Comparison of ENCODE assay signal across 8 cellular contexts in genomic region chr12:89756100-89756637, GRCh38. TPM values are rescaled to one million over a fixed set of nuclear protein-coding genes. Genes with fewer than 3 reads are reported as not detected.
A peak's percentile ranks its signal among the peaks of the same experiment; 100 is the strongest.
DNase-seq lines count a peak whose midpoint lies in the region; ATAC-seq, FAIRE-seq and TF ChIP-seq lines count a peak whose summit lies in the region.

No MANE protein-coding gene starts in this region.

- no peaks in the 10 kb centered on the region for H3K27me3 Mint-ChIP-seq in memory B cell

- peak overlapping the region; percentile 93 for H3K27ac ChIP-seq in GM23248
- H3K27ac ChIP-seq in OCI-LY3 (ENCODE audit: low read length), result peak overlapping the region; percentile 94

- H3K9me3 ChIP-seq in GM23248 (ENCODE audit: low read depth), result no peaks in the 10 kb centered on the region
- no peaks in the 10 kb centered on the region for H3K9me3 ChIP-seq in OCI-LY3 (ENCODE audit: insufficient read depth, low read length)

- no peak overlapping the region for H3K4me3 ChIP-seq in GM23248
- peak overlapping the region; percentile 48 for H3K4me3 ChIP-seq in OCI-LY3 (ENCODE audit: low read length)

- no peaks in the 10 kb centered on the region for H3K9me2 ChIP-seq in GM23248 (ENCODE audit: insufficient read depth)

- peak overlapping the region; percentile 53 for H3K4me2 ChIP-seq in GM23248 (ENCODE audit: unreplicated experiment)
- H3K4me2 ChIP-seq in OCI-LY3 (ENCODE audit: low read length), result peak overlapping the region; percentile 58

- no peak for TF ChIP-seq CTCF in OCI-LY3 (IDR thresholded peaks at IDR 0.05; ENCODE audit: low read depth, low read length)
- TF ChIP-seq CTCF in GM10248 (IDR thresholded peaks at IDR 0.05; ENCODE audit: control extremely low read depth, extremely low read depth, low read depth, missing control alignments), result no peak

- H4K20me1 ChIP-seq in GM23248 (ENCODE audit: insufficient read depth) (no peaks in the 10 kb centered on the region), OCI-LY3 (ENCODE audit: insufficient read depth, low read length) (no peaks in the 10 kb centered on the region)

- H3K4me3 Mint-ChIP-seq in memory B cell, result peak overlapping the region; percentile 11

- no peak for FAIRE-seq in GM12891 (lab: Jason Lieb, UNC)

- ATAC-seq in GM18517 (IDR thresholded peaks at IDR 0.05; ENCODE audit: unreplicated experiment), result peak; percentile 6
- no peak for ATAC-seq in memory B cell (ENCODE audit: low read depth)
- no peak for ATAC-seq in left lobe of liver

- H3K79me2 ChIP-seq in GM23248 (ENCODE audit: insufficient read depth) (no peaks in the 10 kb centered on the region), OCI-LY3 (ENCODE audit: low read length) (no peaks in the 10 kb centered on the region)

- H3K36me3 ChIP-seq in GM23248 (ENCODE audit: low read depth) (no peaks in the 10 kb centered on the region), OCI-LY3 (replicated peaks; ENCODE audit: low read depth, low read length) (peaks cover 6% of the 10 kb centered on the region)

- peak overlapping the region; percentile 25; the same call in 1 of the 2 replicates for H2AFZ ChIP-seq in GM23248
- peak overlapping the region; percentile 86 for H2AFZ ChIP-seq in OCI-LY3 (ENCODE audit: low read depth, low read length)

- DNase-seq in GM23248 (no peak), memory B cell (ENCODE audit: low spot score in 2 of 2) (no peak), GM12891 (ENCODE audit: insufficient read length, low spot score) (no peak), NCI-H1417 treated with DMSO at 0.1 percent for 48 hours (lab: John Stamatoyannopoulos, UW) (no peak), left lobe of liver (ENCODE audit: low spot score) (no peak), GM10248 (ENCODE audit: extremely low spot score) (no peak)

- H3K9ac ChIP-seq in GM23248 (peak overlapping the region; percentile 41; the same call in 1 of the 2 replicates), OCI-LY3 (ENCODE audit: low read length) (peak overlapping the region; percentile 43)

- peaks cover 46% of the 10 kb centered on the region for H3K4me1 Mint-ChIP-seq in memory B cell

- CTCF ChIA-PET in GM10248 (lab: Yijun Ruan, JAX), result no interaction called here

- POLR2A ChIA-PET in GM10248 (lab: Yijun Ruan, JAX), result interaction anchor here (1.1 kb wide), 1 partner anchor 10 kb away, joined by 3 read pairs; no protein-coding TSS in a partner anchor

- no peak for TF ChIP-seq POLR2A in GM12891 (IDR thresholded peaks at IDR 0.05; ENCODE audit: low read depth, low read length)

- in situ Hi-C loops in GM23248 (cut with MboI), result no loop called here

- H3K4me1 ChIP-seq in GM23248 (ENCODE audit: insufficient read depth), result peaks cover 23% of the 10 kb centered on the region
- peaks cover 53% of the 10 kb centered on the region for H3K4me1 ChIP-seq in OCI-LY3 (ENCODE audit: low read length)

- peaks cover 10% of the 10 kb centered on the region for H3K9me3 Mint-ChIP-seq in memory B cell

- 78 to 83% methylated on average over 5 of the region's 5 CpGs for WGBS in GM23248 (ENCODE audit: low coverage in 1 of 2, low lambda C conversion rate in 2 of 2, missing lambda C conversion rate in 2 of 2), 2 experiments

- no peaks in the 10 kb centered on the region for H3K27me3 ChIP-seq in GM23248 (replicated peaks; ENCODE audit: insufficient read depth)
- no peaks in the 10 kb centered on the region for H3K27me3 ChIP-seq in OCI-LY3 (ENCODE audit: low read depth, low read length)

- H3K27ac Mint-ChIP-seq in memory B cell, result peak overlapping the region; percentile 94

- peaks cover 21% of the 10 kb centered on the region for H3F3A ChIP-seq in GM23248 (ENCODE audit: insufficient read depth)

- peaks cover 2% of the 10 kb centered on the region for H3K36me3 Mint-ChIP-seq in memory B cell

TF ChIP-seq in GM12891, 5 proteins besides CTCF, POLR2A, EP300 and RAD21:
- no peak for TF ChIP-seq PAX5 (IDR thresholded peaks at IDR 0.05; ENCODE audit: insufficient read depth, low read length, severe bottlenecking)

RNA-seq across cellular contexts. Expression of gene ATP2B1, which starts 47.5 kb away (rescaled TPM):
- total RNA-seq in GM23248 (2014; rRNA removed; shearing (Covaris generic)), result 34.5 and 42.4 TPM in 2 replicates
- 78.5 and 80.1 TPM in 2 replicates for polyA plus RNA-seq in GM23248 (2016; fragmentation: Nextera tagmentation; extraction: Ambion mirVana)
- polyA plus RNA-seq in GM12891 (2012; ENCODE audit: low read depth, missing spikeins), result 9.4 TPM
- 12.3 TPM for total RNA-seq in left lobe of liver
